In genomic region chrX:153554519-153555167, GRCh38 we compare ENCODE assay signal across 8 cellular contexts. TPM values are rescaled to one million over a fixed set of nuclear protein-coding genes. Genes with fewer than 3 reads are reported as not detected.
DNase-seq lines count a peak whose midpoint lies in the region; ATAC-seq, FAIRE-seq and TF ChIP-seq lines count a peak whose summit lies in the region.

No MANE protein-coding gene starts in this region.

- no peak for TF ChIP-seq POLR2A in heart left ventricle (IDR thresholded peaks at IDR 0.05)

- H3K9me3 ChIP-seq in heart left ventricle: no peaks in the 10 kb centered on the region

- no peaks in the 10 kb centered on the region for H3K36me3 ChIP-seq in heart left ventricle

- H3K4me1 ChIP-seq in heart left ventricle: no peaks in the 10 kb centered on the region

- peak; percentile 42 to 80 (median 66) for ATAC-seq in heart left ventricle
- ATAC-seq in HG03025 (IDR thresholded peaks at IDR 0.05; ENCODE audit: low FRiP score, unreplicated experiment): no peak
- ATAC-seq in GM18858 (IDR thresholded peaks at IDR 0.05; ENCODE audit: unreplicated experiment): no peak

- H3K27me3 ChIP-seq in heart left ventricle: peaks cover 0 to 14% (median 0%) of the 10 kb centered on the region in 9 donors

- no peak for FAIRE-seq in HTR-8/SVneo (lab: Jason Lieb, UNC)

- WGBS in heart left ventricle, 4 donors: 37 to 43% (median 38%) methylated on average over 11 to 17 of the region's 17 CpGs

- no peak overlapping the region for H3K4me3 ChIP-seq in heart left ventricle

- intact Hi-C loops in heart left ventricle (cut with DNase I): loop anchor here (2.0 to 5.0 kb wide), 5 partner anchors 93 to 114 kb away; partner anchors contain the start of gene DUSP9 (in 4 of the 10)

- peak; percentile 46 to 73 (median 62) for TF ChIP-seq CTCF in heart left ventricle (IDR thresholded peaks at IDR 0.05)

- DNase-seq in DMS79 (lab: John Stamatoyannopoulos, UW) (peak; percentile 5), HTR-8/SVneo (ENCODE audit: insufficient read length, low spot score) (peak; percentile 45), SW480 (ENCODE audit: low spot score) (peak; percentile 41), heart left ventricle (peak; percentile 44 to 81 (median 54)), retina (peak; percentile 74)
- DNase-seq in activated naive CD8-positive, alpha-beta T cell treated with anti-CD3 and anti-CD28 coated beads, Interleukin-2, amount 50 U/mL, for 16 hours (ENCODE audit: low read depth, low spot score): peak; percentile 17

- H3K27ac ChIP-seq in heart left ventricle: no peak overlapping the region

RNA-seq across cellular contexts. Expression of gene ATP2B3, which starts 37.2 kb away (rescaled TPM):
- under 1 TPM in 1 of 9 donors, not detected in 8; 0.12 TPM for total RNA-seq in heart left ventricle
- not detected for polyA plus RNA-seq in heart left ventricle

RNA-seq across cellular contexts. Expression of gene CCNQ, which starts 44.3 kb away (rescaled TPM):
- 10 to 100 TPM; 16.2 to 87.3 (median 36.9) TPM for total RNA-seq in heart left ventricle
- polyA plus RNA-seq in heart left ventricle: 100 to 1,000 TPM in 1 of 2 donors, 10 to 100 TPM in 1; 85.0 to 126 TPM

RNA-seq across cellular contexts. Expression of gene BGN, which starts 59.9 kb away (rescaled TPM):
- 100 to 1,000 TPM in 2 of 9 donors, 10 to 100 TPM in 7; 55.7 to 264 (median 76.9) TPM for total RNA-seq in heart left ventricle
- polyA plus RNA-seq in heart left ventricle: 10 to 100 TPM; 57.9 to 86.3 TPM

Comparison
In these comparisons a context has a peak if more than half of its experiments do, and no peak if none do; other contexts are left out.
1. DNase-seq: peak in every context shown above with its lines; median percentile 74 in retina; 54 in heart left ventricle; 45 in HTR-8/SVneo; 41 in SW480; 17 in activated naive CD8-positive, alpha-beta T cell treated with anti-CD3 and anti-CD28 coated beads, Interleukin-2, amount 50 U/mL, for 16 hours; 5 in DMS79.
2. ATAC-seq: peak in heart left ventricle (4 of 4); none in HG03025 (single experiment) and GM18858 (single experiment).